21 cellular contexts compared by ENCODE assay signal in the genomic region with DNA sequence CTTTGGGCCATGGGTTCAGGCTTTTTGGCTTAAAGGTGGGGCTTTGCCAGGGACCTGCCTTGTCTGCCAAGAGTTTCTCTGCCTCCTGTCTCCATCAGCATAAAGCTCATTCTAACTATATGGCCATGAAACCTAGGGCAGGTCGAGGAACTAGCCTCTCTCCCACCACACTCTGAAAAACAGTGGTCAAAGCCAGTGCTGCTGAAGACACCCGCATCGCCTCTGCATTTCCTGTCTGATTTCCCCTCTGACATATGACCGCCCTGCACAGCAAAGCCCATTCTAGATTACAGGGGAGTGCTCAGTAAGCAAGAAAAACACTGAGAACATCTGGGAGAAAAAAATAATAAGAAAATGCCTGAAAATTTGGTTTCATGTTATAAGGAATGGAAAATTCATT.
DNase-seq lines count a peak whose midpoint lies in the region; ATAC-seq, FAIRE-seq and TF ChIP-seq lines count a peak whose summit lies in the region.
"Had no signal": no experiment of that assay in that cellular context is flagged by ENCODE, and none has a peak within 500 bp of the region (broad histone marks: within the 10 kb centered on the region; RNA-seq: fewer than 3 reads in every experiment).

No MANE protein-coding gene starts in this region.

- no peak overlapping the region for H2AFZ ChIP-seq in GM12878 (ENCODE audit: control insufficient read depth, low read depth, low read length)
- H2AFZ ChIP-seq: GM23248 had no signal

- H3K9me3 Mint-ChIP-seq in osteocyte (ENCODE audit: unreplicated experiment) = no peaks in the 10 kb centered on the region

- DNase-seq in CD1c-positive myeloid dendritic cell (ENCODE audit: extremely low spot score) (peak; percentile 39), GM12878 (ENCODE audit: low read depth, low spot score) (no peak), osteocyte (ENCODE audit: extremely low spot score, unreplicated experiment) (no peak), OCI-M2 (lab: John Stamatoyannopoulos, UW; ENCODE audit: unreplicated experiment) (no peak), SHP77 treated with DMSO at 0.1 percent for 48 hours (lab: John Stamatoyannopoulos, UW) (no peak)
- DNase-seq in activated naive CD4-positive, alpha-beta T cell treated with anti-CD3 and anti-CD28 coated beads, Interleukin-2, amount 50 U/mL, for 16 hours = no peak
- DNase-seq in stimulated activated CD4-positive, alpha-beta T cell treated with anti-CD3 and anti-CD28 coated beads, Interleukin-4, amount 100 ng/mL, for 4 hours = no peak
- DNase-seq: ACHN; CD4-positive, CD25-positive, alpha-beta regulatory T cell; CD8-positive, alpha-beta memory T cell; COR-L47; DMS 273 treated with DMSO at 0.1 percent for 48 hours; DMS53; DND-41; EL; GM23248 had no signal

- TF ChIP-seq POLR2A in GM12878 (IDR thresholded peaks at IDR 0.05; ENCODE audit: low read depth, low read length) = no peak

- H3K4me1 Mint-ChIP-seq in osteocyte (ENCODE audit: unreplicated experiment) = peaks cover 55% of the 10 kb centered on the region
- H3K4me1 Mint-ChIP-seq: CD8-positive, alpha-beta memory T cell had no signal

- H3K27me3 ChIP-seq in BLaER1 = no peaks in the 10 kb centered on the region
- no peaks in the 10 kb centered on the region for H3K27me3 ChIP-seq in GM12878 (replicated peaks in 1 of 2; ENCODE audit: control insufficient read depth in 2 of 2, insufficient read depth in 2 of 2, low read length in 1 of 2)

- peak overlapping the region; percentile 7 for H3K27ac Mint-ChIP-seq in osteocyte (ENCODE audit: unreplicated experiment)
- H3K27ac Mint-ChIP-seq: CD4-positive, CD25-positive, alpha-beta regulatory T cell; CD8-positive, alpha-beta memory T cell had no signal

- CTCF ChIA-PET in GM12878 (lab: Yijun Ruan, JAX) = no interaction called here

- H3K4me2 ChIP-seq in BLaER1 = peak overlapping the region; percentile 23
- no peak overlapping the region for H3K4me2 ChIP-seq in GM12878 (ENCODE audit: control insufficient read depth, insufficient read depth)

- peaks cover 16% of the 10 kb centered on the region for H3K9me3 ChIP-seq in BLaER1
- no peaks in the 10 kb centered on the region for H3K9me3 ChIP-seq in GM12878 (replicated peaks; ENCODE audit: control insufficient read depth, insufficient read depth, low read length)
- H3K9me3 ChIP-seq: HAP-1 had no signal

- H3K4me1 ChIP-seq in BLaER1 (peaks cover 52% of the 10 kb centered on the region), GM12878 (ENCODE audit: control insufficient read depth, insufficient read depth, low read length) (no peaks in the 10 kb centered on the region)
- H3K4me1 ChIP-seq: HAP-1 had no signal

- RAD21 ChIA-PET in GM12878 (lab: Charles Lee; ENCODE audit: unreplicated experiment) = no interaction called here

- TF ChIP-seq CTCF in GM12878 (IDR thresholded peaks at IDR 0.05 in 2 of 3, conservative IDR thresholded peaks at IDR 0.05 in 1 of 3; ENCODE audit: control insufficient read depth in 2 of 3, extremely low read depth in 1 of 3, insufficient read depth in 1 of 3, low read depth in 3 of 3, low read length in 3 of 3) = no peak
- no peak for TF ChIP-seq CTCF in osteocyte (IDR thresholded peaks at IDR 0.05)

- H3K36me3 ChIP-seq in BLaER1 = no peaks in the 10 kb centered on the region
- no peaks in the 10 kb centered on the region for H3K36me3 ChIP-seq in GM12878 (ENCODE audit: control insufficient read depth in 2 of 2, insufficient read depth in 2 of 2, low read length in 1 of 2)
- H3K36me3 ChIP-seq: HAP-1 had no signal

- H4K20me1 ChIP-seq in BLaER1 (no peaks in the 10 kb centered on the region), GM12878 (ENCODE audit: control insufficient read depth, insufficient read depth) (no peaks in the 10 kb centered on the region)

- H3K27ac ChIP-seq in BLaER1 = no peak overlapping the region
- no peak overlapping the region for H3K27ac ChIP-seq in GM12878 (ENCODE audit: control insufficient read depth, insufficient read depth)
- H3K27ac ChIP-seq: GM23248 had no signal

- FAIRE-seq in GM12878 (lab: Jason Lieb, UNC) = no peak
- FAIRE-seq: A204.1, GM12892, GM18507 had no signal

- ATAC-seq in GM12878 = peak; percentile 55

- POLR2A ChIA-PET in GM12878 (lab: Charles Lee) = no interaction called here

- H3K9ac ChIP-seq in BLaER1 = no peak overlapping the region
- H3K9ac ChIP-seq in GM12878 (ENCODE audit: control insufficient read depth, insufficient read depth, low read length) = no peak overlapping the region
- H3K9ac ChIP-seq: GM23248 had no signal

- SMC1A ChIA-PET in GM12878 (lab: Charles Lee; ENCODE audit: uncharacterized antibody, unreplicated experiment) = no interaction called here

- intact Hi-C loops in GM12878 (cut with micrococcal nuclease; ENCODE audit: unreplicated experiment) = no loop called here

- no peak for TF ChIP-seq RAD21 in GM12878 (IDR thresholded peaks at IDR 0.05; ENCODE audit: insufficient read depth, low read depth, low read length)

- BruUV-seq in GM12878 (replicated peaks; lab: Mats Ljungman, UMichigan) = no TSS peak

- H3K36me3 Mint-ChIP-seq in osteocyte (ENCODE audit: unreplicated experiment) = no peaks in the 10 kb centered on the region
- H3K36me3 Mint-ChIP-seq: CD4-positive, CD25-positive, alpha-beta regulatory T cell; CD8-positive, alpha-beta memory T cell had no signal

- 47% methylated on average over 4 of the region's 4 CpGs for WGBS in GM12878 (ENCODE audit: insufficient coverage, insufficient replicate concordance, low lambda C conversion rate, missing lambda C conversion rate)

- in situ Hi-C loops in GM12878 (cut with MboI) = no loop called here

- H3K27me3 Mint-ChIP-seq in osteocyte (ENCODE audit: unreplicated experiment) = no peaks in the 10 kb centered on the region
- H3K27me3 Mint-ChIP-seq: CD4-positive, CD25-positive, alpha-beta regulatory T cell; CD8-positive, alpha-beta memory T cell had no signal

- no peak overlapping the region for H3K4me3 Mint-ChIP-seq in osteocyte (ENCODE audit: unreplicated experiment)
- H3K4me3 Mint-ChIP-seq: CD4-positive, CD25-positive, alpha-beta regulatory T cell had no signal

- H3K79me2 ChIP-seq in GM12878 (ENCODE audit: control insufficient read depth, insufficient read depth, low read length) = no peaks in the 10 kb centered on the region

- TF ChIP-seq EP300 in GM12878 (IDR thresholded peaks at IDR 0.05; ENCODE audit: borderline replicate concordance in 1 of 2, control insufficient read depth in 1 of 2, low read depth in 2 of 2, low read length in 2 of 2) = no peak

- H3K4me3 ChIP-seq in BLaER1 = no peak overlapping the region
- no peak overlapping the region for H3K4me3 ChIP-seq in GM12878
- H3K4me3 ChIP-seq: GM23248, HAP-1 had no signal

TF ChIP-seq in GM12878, 131 proteins besides CTCF, POLR2A, EP300 and RAD21:
- TF ChIP-seq EGR1 (IDR thresholded peaks at IDR 0.05; ENCODE audit: borderline replicate concordance in 1 of 2, low read depth in 2 of 2, low read length in 2 of 2) (no peak), PML (IDR thresholded peaks at IDR 0.05; ENCODE audit: low read length) (no peak), STAT1 (conservative IDR thresholded peaks at IDR 0.05) (no peak), TCF7 (IDR thresholded peaks at IDR 0.05; ENCODE audit: borderline replicate concordance) (no peak)
